In the genomic region with DNA sequence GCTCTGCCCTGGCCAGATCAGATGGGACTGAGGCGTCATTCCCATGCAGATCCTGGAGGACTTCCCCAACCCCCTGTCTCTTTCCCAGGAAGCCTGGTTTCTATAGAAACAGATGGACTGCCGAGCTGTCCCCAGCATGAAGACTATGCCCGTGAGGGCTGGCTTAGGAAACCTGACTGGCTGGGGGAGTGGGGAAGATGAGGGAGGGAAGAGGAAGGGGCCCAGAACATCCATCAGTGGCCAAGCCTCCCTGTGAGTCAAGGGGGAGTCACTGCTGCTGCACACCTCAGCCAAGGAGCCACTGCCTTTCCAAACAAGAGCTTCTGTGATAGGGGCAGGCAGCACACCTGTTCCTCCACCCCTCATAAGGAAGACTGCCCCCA, we compare ENCODE assay signal across 1 cellular context.
TF ChIP-seq lines count a peak whose summit lies in the region.

No MANE protein-coding gene starts in this region.

TF ChIP-seq in GM23338, 12 proteins besides CTCF, POLR2A, EP300 and RAD21 (continued from another document):
- TF ChIP-seq EZH2 (IDR thresholded peaks at IDR 0.05; ENCODE audit: low read depth, unreplicated experiment) (no peak), JUNB (IDR thresholded peaks at IDR 0.05; ENCODE audit: unreplicated experiment) (no peak), POLR2AphosphoS5 (IDR thresholded peaks at IDR 0.05; ENCODE audit: low read depth) (no peak), CREB1 (CRISPR knock-in tag; IDR thresholded peaks at IDR 0.05; ENCODE audit: low read depth) (no peak), EZH2phosphoT487 (IDR thresholded peaks at IDR 0.05; ENCODE audit: unreplicated experiment) (no peak)
- TF ChIP-seq, protein P1, sequence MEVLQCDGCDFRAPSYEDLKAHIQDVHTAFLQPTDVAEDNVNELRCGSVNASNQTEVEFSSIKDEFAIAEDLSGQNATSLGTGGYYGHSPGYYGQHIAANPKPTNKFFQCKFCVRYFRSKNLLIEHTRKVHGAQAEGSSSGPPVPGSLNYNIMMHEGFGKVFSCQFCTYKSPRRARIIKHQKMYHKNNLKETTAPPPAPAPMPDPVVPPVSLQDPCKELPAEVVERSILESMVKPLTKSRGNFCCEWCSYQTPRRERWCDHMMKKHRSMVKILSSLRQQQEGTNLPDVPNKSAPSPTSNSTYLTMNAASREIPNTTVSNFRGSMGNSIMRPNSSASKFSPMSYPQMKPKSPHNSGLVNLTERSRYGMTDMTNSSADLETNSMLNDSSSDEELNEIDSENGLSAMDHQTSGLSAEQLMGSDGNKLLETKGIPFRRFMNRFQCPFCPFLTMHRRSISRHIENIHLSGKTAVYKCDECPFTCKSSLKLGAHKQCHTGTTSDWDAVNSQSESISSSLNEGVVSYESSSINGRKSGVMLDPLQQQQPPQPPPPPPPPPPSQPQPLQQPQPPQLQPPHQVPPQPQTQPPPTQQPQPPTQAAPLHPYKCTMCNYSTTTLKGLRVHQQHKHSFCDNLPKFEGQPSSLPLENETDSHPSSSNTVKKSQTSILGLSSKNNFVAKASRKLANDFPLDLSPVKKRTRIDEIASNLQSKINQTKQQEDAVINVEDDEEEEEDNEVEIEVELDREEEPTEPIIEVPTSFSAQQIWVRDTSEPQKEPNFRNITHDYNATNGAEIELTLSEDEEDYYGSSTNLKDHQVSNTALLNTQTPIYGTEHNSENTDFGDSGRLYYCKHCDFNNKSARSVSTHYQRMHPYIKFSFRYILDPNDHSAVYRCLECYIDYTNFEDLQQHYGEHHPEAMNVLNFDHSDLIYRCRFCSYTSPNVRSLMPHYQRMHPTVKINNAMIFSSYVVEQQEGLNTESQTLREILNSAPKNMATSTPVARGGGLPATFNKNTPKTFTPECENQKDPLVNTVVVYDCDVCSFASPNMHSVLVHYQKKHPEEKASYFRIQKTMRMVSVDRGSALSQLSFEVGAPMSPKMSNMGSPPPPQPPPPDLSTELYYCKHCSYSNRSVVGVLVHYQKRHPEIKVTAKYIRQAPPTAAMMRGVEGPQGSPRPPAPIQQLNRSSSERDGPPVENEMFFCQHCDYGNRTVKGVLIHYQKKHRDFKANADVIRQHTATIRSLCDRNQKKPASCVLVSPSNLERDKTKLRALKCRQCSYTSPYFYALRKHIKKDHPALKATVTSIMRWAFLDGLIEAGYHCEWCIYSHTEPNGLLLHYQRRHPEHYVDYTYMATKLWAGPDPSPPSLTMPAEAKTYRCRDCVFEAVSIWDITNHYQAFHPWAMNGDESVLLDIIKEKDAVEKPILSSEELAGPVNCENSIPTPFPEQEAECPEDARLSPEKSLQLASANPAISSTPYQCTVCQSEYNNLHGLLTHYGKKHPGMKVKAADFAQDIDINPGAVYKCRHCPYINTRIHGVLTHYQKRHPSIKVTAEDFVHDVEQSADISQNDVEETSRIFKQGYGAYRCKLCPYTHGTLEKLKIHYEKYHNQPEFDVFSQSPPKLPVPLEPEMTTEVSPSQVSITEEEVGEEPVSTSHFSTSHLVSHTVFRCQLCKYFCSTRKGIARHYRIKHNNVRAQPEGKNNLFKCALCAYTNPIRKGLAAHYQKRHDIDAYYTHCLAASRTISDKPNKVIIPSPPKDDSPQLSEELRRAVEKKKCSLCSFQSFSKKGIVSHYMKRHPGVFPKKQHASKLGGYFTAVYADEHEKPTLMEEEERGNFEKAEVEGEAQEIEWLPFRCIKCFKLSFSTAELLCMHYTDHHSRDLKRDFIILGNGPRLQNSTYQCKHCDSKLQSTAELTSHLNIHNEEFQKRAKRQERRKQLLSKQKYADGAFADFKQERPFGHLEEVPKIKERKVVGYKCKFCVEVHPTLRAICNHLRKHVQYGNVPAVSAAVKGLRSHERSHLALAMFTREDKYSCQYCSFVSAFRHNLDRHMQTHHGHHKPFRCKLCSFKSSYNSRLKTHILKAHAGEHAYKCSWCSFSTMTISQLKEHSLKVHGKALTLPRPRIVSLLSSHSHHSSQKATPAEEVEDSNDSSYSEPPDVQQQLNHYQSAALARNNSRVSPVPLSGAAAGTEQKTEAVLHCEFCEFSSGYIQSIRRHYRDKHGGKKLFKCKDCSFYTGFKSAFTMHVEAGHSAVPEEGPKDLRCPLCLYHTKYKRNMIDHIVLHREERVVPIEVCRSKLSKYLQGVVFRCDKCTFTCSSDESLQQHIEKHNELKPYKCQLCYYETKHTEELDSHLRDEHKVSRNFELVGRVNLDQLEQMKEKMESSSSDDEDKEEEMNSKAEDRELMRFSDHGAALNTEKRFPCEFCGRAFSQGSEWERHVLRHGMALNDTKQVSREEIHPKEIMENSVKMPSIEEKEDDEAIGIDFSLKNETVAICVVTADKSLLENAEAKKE (CRISPR knock-in tag; IDR thresholded peaks at IDR 0.05) = no peak
